ENCODE assay signal across 1 cellular context in the genomic region with DNA sequence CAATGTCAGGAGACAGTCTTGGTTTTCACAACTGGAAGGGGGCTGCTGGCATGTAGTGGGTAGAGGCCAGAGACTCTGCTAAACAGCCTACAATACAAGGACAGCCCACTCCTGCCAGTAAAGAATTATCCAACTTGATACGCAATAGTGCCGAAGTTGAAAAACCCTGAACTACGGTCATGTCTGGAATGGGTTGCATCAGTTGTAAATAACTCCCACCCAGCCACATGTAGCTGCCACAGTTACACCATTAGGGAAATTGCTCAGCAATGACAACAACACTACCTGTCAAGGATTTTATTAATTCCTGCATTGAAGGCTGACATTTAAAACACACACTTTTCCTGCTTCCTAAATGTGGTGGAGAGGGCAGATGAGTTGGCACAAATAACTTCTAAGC.
TF ChIP-seq lines count a peak whose summit lies in the region.

No MANE protein-coding gene starts in this region.

TF ChIP-seq in HepG2, 621 proteins besides CTCF, POLR2A, EP300 and RAD21 (continued from another document and continues in another):
- TF ChIP-seq, protein P1, sequence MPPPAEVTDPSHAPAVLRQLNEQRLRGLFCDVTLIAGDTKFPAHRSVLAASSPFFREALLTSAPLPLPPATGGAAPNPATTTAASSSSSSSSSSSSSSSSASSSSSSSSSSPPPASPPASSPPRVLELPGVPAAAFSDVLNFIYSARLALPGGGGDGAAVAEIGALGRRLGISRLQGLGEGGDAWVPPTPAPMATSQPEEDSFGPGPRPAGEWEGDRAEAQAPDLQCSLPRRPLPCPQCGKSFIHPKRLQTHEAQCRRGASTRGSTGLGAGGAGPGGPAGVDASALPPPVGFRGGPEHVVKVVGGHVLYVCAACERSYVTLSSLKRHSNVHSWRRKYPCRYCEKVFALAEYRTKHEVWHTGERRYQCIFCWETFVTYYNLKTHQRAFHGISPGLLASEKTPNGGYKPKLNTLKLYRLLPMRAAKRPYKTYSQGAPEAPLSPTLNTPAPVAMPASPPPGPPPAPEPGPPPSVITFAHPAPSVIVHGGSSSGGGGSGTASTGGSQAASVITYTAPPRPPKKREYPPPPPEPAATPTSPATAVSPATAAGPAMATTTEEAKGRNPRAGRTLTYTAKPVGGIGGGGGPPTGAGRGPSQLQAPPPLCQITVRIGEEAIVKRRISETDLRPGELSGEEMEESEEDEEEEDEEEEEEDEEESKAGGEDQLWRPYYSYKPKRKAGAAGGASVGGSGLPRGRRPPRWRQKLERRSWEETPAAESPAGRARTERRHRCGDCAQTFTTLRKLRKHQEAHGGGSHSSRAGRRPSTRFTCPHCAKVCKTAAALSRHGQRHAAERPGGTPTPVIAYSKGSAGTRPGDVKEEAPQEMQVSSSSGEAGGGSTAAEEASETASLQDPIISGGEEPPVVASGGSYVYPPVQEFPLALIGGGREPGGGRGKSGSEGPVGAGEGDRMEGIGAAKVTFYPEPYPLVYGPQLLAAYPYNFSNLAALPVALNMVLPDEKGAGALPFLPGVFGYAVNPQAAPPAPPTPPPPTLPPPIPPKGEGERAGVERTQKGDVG (CRISPR knock-in tag; IDR thresholded peaks at IDR 0.05; ENCODE audit: borderline replicate concordance): no peak
- TF ChIP-seq, protein P2, sequence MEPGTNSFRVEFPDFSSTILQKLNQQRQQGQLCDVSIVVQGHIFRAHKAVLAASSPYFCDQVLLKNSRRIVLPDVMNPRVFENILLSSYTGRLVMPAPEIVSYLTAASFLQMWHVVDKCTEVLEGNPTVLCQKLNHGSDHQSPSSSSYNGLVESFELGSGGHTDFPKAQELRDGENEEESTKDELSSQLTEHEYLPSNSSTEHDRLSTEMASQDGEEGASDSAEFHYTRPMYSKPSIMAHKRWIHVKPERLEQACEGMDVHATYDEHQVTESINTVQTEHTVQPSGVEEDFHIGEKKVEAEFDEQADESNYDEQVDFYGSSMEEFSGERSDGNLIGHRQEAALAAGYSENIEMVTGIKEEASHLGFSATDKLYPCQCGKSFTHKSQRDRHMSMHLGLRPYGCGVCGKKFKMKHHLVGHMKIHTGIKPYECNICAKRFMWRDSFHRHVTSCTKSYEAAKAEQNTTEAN (CRISPR knock-in tag; conservative IDR thresholded peaks at IDR 0.05): 0 out of 2 replicates have a peak, but pooled peaks have one; percentile 19
- TF ChIP-seq, protein P3, sequence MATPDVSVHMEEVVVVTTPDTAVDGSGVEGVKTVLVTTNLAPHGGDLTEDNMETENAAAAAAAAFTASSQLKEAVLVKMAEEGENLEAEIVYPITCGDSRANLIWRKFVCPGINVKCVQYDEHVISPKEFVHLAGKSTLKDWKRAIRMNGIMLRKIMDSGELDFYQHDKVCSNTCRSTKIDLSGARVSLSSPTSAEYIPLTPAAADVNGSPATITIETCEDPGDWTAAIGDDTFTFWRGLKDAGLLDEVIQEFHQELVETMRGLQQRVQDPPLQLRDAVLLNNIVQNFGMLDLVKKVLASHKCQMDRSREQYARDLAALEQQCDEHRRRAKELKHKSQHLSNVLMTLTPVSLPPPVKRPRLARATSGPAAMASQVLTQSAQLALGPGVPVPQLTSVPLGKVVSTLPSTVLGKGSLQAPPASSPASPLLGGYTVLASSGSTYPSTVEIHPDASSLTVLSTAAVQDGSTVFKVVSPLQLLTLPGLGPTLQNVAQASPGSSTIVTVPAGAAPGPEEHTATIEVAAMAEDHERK (CRISPR knock-in tag; IDR thresholded peaks at IDR 0.05; ENCODE audit: low read depth): no peak
- TF ChIP-seq, protein P4, sequence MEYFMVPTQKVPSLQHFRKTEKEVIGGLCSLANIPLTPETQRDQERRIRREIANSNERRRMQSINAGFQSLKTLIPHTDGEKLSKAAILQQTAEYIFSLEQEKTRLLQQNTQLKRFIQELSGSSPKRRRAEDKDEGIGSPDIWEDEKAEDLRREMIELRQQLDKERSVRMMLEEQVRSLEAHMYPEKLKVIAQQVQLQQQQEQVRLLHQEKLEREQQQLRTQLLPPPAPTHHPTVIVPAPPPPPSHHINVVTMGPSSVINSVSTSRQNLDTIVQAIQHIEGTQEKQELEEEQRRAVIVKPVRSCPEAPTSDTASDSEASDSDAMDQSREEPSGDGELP (IDR thresholded peaks at IDR 0.05; ENCODE audit: borderline replicate concordance, low read depth): no peak
- TF ChIP-seq, protein P5, sequence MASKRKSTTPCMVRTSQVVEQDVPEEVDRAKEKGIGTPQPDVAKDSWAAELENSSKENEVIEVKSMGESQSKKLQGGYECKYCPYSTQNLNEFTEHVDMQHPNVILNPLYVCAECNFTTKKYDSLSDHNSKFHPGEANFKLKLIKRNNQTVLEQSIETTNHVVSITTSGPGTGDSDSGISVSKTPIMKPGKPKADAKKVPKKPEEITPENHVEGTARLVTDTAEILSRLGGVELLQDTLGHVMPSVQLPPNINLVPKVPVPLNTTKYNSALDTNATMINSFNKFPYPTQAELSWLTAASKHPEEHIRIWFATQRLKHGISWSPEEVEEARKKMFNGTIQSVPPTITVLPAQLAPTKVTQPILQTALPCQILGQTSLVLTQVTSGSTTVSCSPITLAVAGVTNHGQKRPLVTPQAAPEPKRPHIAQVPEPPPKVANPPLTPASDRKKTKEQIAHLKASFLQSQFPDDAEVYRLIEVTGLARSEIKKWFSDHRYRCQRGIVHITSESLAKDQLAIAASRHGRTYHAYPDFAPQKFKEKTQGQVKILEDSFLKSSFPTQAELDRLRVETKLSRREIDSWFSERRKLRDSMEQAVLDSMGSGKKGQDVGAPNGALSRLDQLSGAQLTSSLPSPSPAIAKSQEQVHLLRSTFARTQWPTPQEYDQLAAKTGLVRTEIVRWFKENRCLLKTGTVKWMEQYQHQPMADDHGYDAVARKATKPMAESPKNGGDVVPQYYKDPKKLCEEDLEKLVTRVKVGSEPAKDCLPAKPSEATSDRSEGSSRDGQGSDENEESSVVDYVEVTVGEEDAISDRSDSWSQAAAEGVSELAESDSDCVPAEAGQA (IDR thresholded peaks at IDR 0.05; ENCODE audit: low read depth): no peak
- TF ChIP-seq, protein P5 (CRISPR knock-in tag; IDR thresholded peaks at IDR 0.05; ENCODE audit: borderline replicate concordance): no peak
- TF ChIP-seq HCFC1 (IDR thresholded peaks at IDR 0.05; ENCODE audit: low read depth, low read length) (no peak), SP4 (CRISPR knock-in tag; IDR thresholded peaks at IDR 0.05) (0 out of 2 replicates have a peak, but pooled peaks have one; percentile 31), FOXO1 (CRISPR knock-in tag; IDR thresholded peaks at IDR 0.05) (peak; percentile 78; the same call in 1 of the 2 replicates), SAP130 (CRISPR knock-in tag; IDR thresholded peaks at IDR 0.05; ENCODE audit: low read depth) (peak; percentile 41; the same call in 1 of the 2 replicates), ZFY (CRISPR knock-in tag; IDR thresholded peaks at IDR 0.05) (no peak), GTF2F1 (IDR thresholded peaks at IDR 0.05; ENCODE audit: low read length) (no peak), TOPORS (CRISPR knock-in tag; IDR thresholded peaks at IDR 0.05) (no peak), U2AF2 (IDR thresholded peaks at IDR 0.05; ENCODE audit: low read depth, low read length) (no peak), ZMYM4 (CRISPR knock-in tag; IDR thresholded peaks at IDR 0.05) (0 out of 2 replicates have a peak, but pooled peaks have one; percentile 15), STAG1 (CRISPR knock-in tag; IDR thresholded peaks at IDR 0.05) (no peak), ZNF879 (CRISPR knock-in tag; IDR thresholded peaks at IDR 0.05) (no peak), HDAC2 (CRISPR knock-in tag; IDR thresholded peaks at IDR 0.05) (peak; percentile 61)
- TF ChIP-seq, protein P6, sequence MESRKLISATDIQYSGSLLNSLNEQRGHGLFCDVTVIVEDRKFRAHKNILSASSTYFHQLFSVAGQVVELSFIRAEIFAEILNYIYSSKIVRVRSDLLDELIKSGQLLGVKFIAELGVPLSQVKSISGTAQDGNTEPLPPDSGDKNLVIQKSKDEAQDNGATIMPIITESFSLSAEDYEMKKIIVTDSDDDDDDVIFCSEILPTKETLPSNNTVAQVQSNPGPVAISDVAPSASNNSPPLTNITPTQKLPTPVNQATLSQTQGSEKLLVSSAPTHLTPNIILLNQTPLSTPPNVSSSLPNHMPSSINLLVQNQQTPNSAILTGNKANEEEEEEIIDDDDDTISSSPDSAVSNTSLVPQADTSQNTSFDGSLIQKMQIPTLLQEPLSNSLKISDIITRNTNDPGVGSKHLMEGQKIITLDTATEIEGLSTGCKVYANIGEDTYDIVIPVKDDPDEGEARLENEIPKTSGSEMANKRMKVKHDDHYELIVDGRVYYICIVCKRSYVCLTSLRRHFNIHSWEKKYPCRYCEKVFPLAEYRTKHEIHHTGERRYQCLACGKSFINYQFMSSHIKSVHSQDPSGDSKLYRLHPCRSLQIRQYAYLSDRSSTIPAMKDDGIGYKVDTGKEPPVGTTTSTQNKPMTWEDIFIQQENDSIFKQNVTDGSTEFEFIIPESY (CRISPR knock-in tag; IDR thresholded peaks at IDR 0.05): peak; percentile 29; the same call in 1 of the 2 replicates
- TF ChIP-seq, protein P7, sequence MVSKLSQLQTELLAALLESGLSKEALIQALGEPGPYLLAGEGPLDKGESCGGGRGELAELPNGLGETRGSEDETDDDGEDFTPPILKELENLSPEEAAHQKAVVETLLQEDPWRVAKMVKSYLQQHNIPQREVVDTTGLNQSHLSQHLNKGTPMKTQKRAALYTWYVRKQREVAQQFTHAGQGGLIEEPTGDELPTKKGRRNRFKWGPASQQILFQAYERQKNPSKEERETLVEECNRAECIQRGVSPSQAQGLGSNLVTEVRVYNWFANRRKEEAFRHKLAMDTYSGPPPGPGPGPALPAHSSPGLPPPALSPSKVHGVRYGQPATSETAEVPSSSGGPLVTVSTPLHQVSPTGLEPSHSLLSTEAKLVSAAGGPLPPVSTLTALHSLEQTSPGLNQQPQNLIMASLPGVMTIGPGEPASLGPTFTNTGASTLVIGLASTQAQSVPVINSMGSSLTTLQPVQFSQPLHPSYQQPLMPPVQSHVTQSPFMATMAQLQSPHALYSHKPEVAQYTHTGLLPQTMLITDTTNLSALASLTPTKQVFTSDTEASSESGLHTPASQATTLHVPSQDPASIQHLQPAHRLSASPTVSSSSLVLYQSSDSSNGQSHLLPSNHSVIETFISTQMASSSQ (IDR thresholded peaks at IDR 0.05; ENCODE audit: low read depth): peak; percentile 44; the same call in 1 of the 2 replicates
- TF ChIP-seq, protein P7 (CRISPR knock-in tag; IDR thresholded peaks at IDR 0.05; ENCODE audit: borderline replicate concordance): no peak
- TF ChIP-seq, protein P8, sequence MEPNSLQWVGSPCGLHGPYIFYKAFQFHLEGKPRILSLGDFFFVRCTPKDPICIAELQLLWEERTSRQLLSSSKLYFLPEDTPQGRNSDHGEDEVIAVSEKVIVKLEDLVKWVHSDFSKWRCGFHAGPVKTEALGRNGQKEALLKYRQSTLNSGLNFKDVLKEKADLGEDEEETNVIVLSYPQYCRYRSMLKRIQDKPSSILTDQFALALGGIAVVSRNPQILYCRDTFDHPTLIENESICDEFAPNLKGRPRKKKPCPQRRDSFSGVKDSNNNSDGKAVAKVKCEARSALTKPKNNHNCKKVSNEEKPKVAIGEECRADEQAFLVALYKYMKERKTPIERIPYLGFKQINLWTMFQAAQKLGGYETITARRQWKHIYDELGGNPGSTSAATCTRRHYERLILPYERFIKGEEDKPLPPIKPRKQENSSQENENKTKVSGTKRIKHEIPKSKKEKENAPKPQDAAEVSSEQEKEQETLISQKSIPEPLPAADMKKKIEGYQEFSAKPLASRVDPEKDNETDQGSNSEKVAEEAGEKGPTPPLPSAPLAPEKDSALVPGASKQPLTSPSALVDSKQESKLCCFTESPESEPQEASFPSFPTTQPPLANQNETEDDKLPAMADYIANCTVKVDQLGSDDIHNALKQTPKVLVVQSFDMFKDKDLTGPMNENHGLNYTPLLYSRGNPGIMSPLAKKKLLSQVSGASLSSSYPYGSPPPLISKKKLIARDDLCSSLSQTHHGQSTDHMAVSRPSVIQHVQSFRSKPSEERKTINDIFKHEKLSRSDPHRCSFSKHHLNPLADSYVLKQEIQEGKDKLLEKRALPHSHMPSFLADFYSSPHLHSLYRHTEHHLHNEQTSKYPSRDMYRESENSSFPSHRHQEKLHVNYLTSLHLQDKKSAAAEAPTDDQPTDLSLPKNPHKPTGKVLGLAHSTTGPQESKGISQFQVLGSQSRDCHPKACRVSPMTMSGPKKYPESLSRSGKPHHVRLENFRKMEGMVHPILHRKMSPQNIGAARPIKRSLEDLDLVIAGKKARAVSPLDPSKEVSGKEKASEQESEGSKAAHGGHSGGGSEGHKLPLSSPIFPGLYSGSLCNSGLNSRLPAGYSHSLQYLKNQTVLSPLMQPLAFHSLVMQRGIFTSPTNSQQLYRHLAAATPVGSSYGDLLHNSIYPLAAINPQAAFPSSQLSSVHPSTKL (CRISPR knock-in tag; IDR thresholded peaks at IDR 0.05): peak; percentile 75
- TF ChIP-seq, protein P9, sequence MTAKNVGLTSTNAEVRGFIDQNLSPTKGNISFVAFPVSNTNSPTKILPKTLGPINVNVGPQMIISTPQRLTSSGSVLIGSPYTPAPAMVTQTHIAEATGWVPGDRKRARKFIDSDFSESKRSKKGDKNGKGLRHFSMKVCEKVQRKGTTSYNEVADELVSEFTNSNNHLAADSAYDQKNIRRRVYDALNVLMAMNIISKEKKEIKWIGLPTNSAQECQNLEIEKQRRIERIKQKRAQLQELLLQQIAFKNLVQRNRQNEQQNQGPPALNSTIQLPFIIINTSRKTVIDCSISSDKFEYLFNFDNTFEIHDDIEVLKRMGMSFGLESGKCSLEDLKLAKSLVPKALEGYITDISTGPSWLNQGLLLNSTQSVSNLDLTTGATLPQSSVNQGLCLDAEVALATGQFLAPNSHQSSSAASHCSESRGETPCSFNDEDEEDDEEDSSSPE (CRISPR knock-in tag; IDR thresholded peaks at IDR 0.05): 0 out of 2 replicates have a peak, but pooled peaks have one; percentile 7
